2 cellular contexts compared by ENCODE assay signal in the genomic region with DNA sequence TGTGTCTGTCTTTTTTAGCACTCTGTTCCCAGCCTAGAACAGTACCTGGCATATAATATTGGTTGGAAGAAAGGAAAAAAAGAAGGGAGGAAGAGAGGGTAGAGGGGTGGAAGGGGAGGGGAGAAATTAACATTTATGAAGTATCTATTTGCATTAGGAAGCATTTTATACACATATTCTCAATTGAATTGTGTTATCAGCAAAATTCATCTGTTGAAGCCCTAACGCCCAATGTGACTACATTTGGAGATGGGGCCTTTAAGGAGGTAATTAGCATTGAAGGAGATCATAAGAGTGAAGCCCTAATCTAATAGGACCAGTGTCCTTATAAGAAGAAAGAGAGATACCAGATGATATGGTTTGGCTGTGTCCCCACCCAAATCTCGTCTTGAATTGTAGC.
A peak's percentile ranks its signal among the peaks of the same experiment; 100 is the strongest.
TF ChIP-seq lines count a peak whose summit lies in the region.

No MANE protein-coding gene starts in this region.

TF ChIP-seq in A549, 52 proteins besides CTCF, POLR2A, EP300 and RAD21:
- TF ChIP-seq RFX5 (IDR thresholded peaks at IDR 0.05) (no peak), MAFK (IDR thresholded peaks at IDR 0.05; ENCODE audit: partially characterized antibody) (peak; percentile 48)

TF ChIP-seq in H1, 55 proteins besides CTCF, POLR2A, EP300 and RAD21:
- no peak for TF ChIP-seq JUND (IDR thresholded peaks at IDR 0.05; ENCODE audit: low read length)
- no peak for TF ChIP-seq TBP (IDR thresholded peaks at IDR 0.05; ENCODE audit: low read depth, low read length)
- TF ChIP-seq CEBPB (IDR thresholded peaks at IDR 0.05; ENCODE audit: low read depth, low read length): no peak
- no peak for TF ChIP-seq CREB1 (IDR thresholded peaks at IDR 0.05)
- no peak for TF ChIP-seq BRCA1 (IDR thresholded peaks at IDR 0.05; ENCODE audit: low read depth, low read length)
- no peak for TF ChIP-seq HDAC6 (IDR thresholded peaks at IDR 0.05; ENCODE audit: low read depth, low read length)
- TF ChIP-seq TCF12 (IDR thresholded peaks at IDR 0.05; ENCODE audit: low read depth, low read length): no peak
- no peak for TF ChIP-seq E2F6 (IDR thresholded peaks at IDR 0.05)
- no peak for TF ChIP-seq RXRA (IDR thresholded peaks at IDR 0.05; ENCODE audit: insufficient read depth, low read depth, low read length)
- no peak for TF ChIP-seq MAX (IDR thresholded peaks at IDR 0.05)
- no peak for TF ChIP-seq CTBP2 (IDR thresholded peaks at IDR 0.05; ENCODE audit: borderline replicate concordance, insufficient read depth, insufficient read length, low read length)
